8 cellular contexts compared by ENCODE assay signal in genomic region chr15:56428821-56429458, GRCh38. TPM values are rescaled to one million over a fixed set of nuclear protein-coding genes. Genes with fewer than 3 reads are reported as not detected.
DNase-seq lines count a peak whose midpoint lies in the region; ATAC-seq and TF ChIP-seq lines count a peak whose summit lies in the region.

No MANE protein-coding gene starts in this region.

- no peak overlapping the region for H3K27ac ChIP-seq in upper lobe of left lung

- no peaks in the 10 kb centered on the region for H3K4me1 ChIP-seq in upper lobe of left lung

- peak in 3 of 6 experiments; percentile 29 to 30 (median 29) for TF ChIP-seq CTCF in upper lobe of left lung (IDR thresholded peaks at IDR 0.05)

- H3K36me3 ChIP-seq in upper lobe of left lung: no peaks in the 10 kb centered on the region

- DNase-seq in NCI-H2107 treated with DMSO at 0.1 percent for 48 hours (lab: John Stamatoyannopoulos, UW; ENCODE audit: unreplicated experiment): peak; percentile 33
- DNase-seq in NCI-H2107 (lab: John Stamatoyannopoulos, UW): no peak
- DNase-seq in HT-29 (ENCODE audit: low spot score): peak; percentile 66
- peak; percentile 52 for DNase-seq in RPMI8226
- DNase-seq in fibroblast of the conjunctiva (ENCODE audit: low read depth): peak; percentile 8
- peak; percentile 4 for DNase-seq in smooth muscle cell of the brain vasculature (ENCODE audit: low read depth, low spot score)
- no peak for DNase-seq in stimulated activated CD4-positive, alpha-beta T cell treated with anti-CD3 and anti-CD28 coated beads, Interleukin-4, amount 100 ng/mL, for 24 hours
- DNase-seq in upper lobe of left lung: no peak

- H3K9me3 ChIP-seq in upper lobe of left lung: no peaks in the 10 kb centered on the region

- no peak overlapping the region for H3K4me3 ChIP-seq in upper lobe of left lung

- no peak for TF ChIP-seq EP300 in upper lobe of left lung (IDR thresholded peaks at IDR 0.05)

- TF ChIP-seq POLR2A in upper lobe of left lung (IDR thresholded peaks at IDR 0.05): no peak

- no peak for ATAC-seq in upper lobe of left lung (ENCODE audit: low FRiP score in 2 of 2)

- 27 to 38% methylated on average over 2 of the region's 2 CpGs for WGBS in upper lobe of left lung, 2 donors

- no peaks in the 10 kb centered on the region for H3K27me3 ChIP-seq in upper lobe of left lung

RNA-seq across cellular contexts. Expression of gene MNS1, which starts 36.0 kb away (rescaled TPM):
- 4.0 and 6.8 TPM in 2 replicates for total RNA-seq in HT-29 (2014; rRNA removed; shearing (Covaris generic))
- total RNA-seq in upper lobe of left lung: 10 to 100 TPM in 1 of 6 donors, 1 to 10 TPM in 4, under 1 TPM in 1; 0.43 to 15.7 (median 3.0) TPM

Comparison
In these comparisons a context has a peak if more than half of its experiments do, and no peak if none do; other contexts are left out.
1. DNase-seq: peak in NCI-H2107 treated with DMSO at 0.1 percent for 48 hours (single experiment), HT-29 (single experiment), RPMI8226 (single experiment), fibroblast of the conjunctiva (single experiment) and smooth muscle cell of the brain vasculature (single experiment); none in NCI-H2107 (single experiment), stimulated activated CD4-positive, alpha-beta T cell treated with anti-CD3 and anti-CD28 coated beads, Interleukin-4, amount 100 ng/mL, for 24 hours (single experiment) and upper lobe of left lung (0 of 2).